ENCODE assay signal across 2 cellular contexts in the genomic region with DNA sequence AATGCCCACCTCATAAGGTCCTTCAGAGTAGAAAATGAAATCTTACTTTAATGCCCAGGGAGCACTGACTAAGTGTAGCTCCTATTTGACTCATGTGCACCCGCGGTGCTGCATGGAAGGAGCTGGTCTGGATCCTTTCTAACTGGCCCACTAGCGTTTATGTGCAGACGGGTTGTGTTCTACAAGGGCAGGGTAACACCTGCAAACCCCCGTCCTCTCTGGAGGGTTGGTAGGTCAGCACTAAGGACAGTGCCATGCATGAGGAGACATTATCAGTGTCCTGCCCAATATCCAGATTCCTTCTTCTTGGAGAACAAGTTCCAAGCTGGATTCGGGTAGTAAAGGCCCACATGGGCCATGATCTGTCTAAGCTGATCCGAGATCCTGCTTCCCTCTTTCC.
TF ChIP-seq lines count a peak whose summit lies in the region.

No MANE protein-coding gene starts in this region.

TF ChIP-seq in A549, 52 proteins besides CTCF, POLR2A, EP300 and RAD21:
- no peak for TF ChIP-seq MAZ (IDR thresholded peaks at IDR 0.05; ENCODE audit: borderline replicate concordance, low read depth, low read length)
- TF ChIP-seq, protein P1, sequence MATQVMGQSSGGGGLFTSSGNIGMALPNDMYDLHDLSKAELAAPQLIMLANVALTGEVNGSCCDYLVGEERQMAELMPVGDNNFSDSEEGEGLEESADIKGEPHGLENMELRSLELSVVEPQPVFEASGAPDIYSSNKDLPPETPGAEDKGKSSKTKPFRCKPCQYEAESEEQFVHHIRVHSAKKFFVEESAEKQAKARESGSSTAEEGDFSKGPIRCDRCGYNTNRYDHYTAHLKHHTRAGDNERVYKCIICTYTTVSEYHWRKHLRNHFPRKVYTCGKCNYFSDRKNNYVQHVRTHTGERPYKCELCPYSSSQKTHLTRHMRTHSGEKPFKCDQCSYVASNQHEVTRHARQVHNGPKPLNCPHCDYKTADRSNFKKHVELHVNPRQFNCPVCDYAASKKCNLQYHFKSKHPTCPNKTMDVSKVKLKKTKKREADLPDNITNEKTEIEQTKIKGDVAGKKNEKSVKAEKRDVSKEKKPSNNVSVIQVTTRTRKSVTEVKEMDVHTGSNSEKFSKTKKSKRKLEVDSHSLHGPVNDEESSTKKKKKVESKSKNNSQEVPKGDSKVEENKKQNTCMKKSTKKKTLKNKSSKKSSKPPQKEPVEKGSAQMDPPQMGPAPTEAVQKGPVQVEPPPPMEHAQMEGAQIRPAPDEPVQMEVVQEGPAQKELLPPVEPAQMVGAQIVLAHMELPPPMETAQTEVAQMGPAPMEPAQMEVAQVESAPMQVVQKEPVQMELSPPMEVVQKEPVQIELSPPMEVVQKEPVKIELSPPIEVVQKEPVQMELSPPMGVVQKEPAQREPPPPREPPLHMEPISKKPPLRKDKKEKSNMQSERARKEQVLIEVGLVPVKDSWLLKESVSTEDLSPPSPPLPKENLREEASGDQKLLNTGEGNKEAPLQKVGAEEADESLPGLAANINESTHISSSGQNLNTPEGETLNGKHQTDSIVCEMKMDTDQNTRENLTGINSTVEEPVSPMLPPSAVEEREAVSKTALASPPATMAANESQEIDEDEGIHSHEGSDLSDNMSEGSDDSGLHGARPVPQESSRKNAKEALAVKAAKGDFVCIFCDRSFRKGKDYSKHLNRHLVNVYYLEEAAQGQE (IDR thresholded peaks at IDR 0.05) = peak; percentile 57; the same call in 1 of the 2 replicates
- no peak for TF ChIP-seq JUNB (IDR thresholded peaks at IDR 0.05)

TF ChIP-seq in HCT116, 20 proteins besides CTCF, POLR2A, EP300 and RAD21:
- TF ChIP-seq CEBPB (IDR thresholded peaks at IDR 0.05; ENCODE audit: low read depth) (no peak), SIN3A (IDR thresholded peaks at IDR 0.05; ENCODE audit: low read depth) (no peak)
- TF ChIP-seq, protein P1 (IDR thresholded peaks at IDR 0.05; ENCODE audit: low read depth) = peak; percentile 13
